1 cellular context compared by ENCODE assay signal in the genomic region with DNA sequence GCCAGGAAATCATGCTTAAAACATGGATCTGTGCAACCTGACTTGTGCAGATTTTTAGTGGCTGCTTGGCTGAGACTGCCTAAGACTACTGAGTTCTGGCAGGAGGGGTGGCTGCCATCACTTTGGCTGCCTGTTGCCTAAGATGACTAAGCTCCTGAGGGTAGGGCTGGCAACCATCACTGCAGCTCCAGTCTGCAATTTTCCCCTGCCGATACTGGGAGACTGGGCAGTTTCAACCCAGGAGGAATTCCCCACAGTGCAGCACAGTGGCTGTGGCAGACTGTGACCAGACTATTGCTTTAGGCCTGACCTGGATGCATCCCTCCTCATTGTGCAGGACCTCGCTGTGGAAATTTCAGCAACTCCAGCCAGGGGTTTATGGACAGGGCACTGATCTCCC.
TF ChIP-seq lines count a peak whose summit lies in the region.

No MANE protein-coding gene starts in this region.

TF ChIP-seq in SK-N-SH, 30 proteins besides CTCF, POLR2A, EP300 and RAD21:
- TF ChIP-seq TCF12 (IDR thresholded peaks at IDR 0.05) (peak; percentile 56; the same call in 1 of the 2 replicates), SMC3 (IDR thresholded peaks at IDR 0.05; ENCODE audit: low read depth, low read length) (no peak), FOSL2 (IDR thresholded peaks at IDR 0.05; ENCODE audit: borderline replicate concordance, low read depth) (0 out of 2 replicates have a peak, but pooled peaks have one; percentile 11), FOXJ3 (CRISPR knock-in tag; IDR thresholded peaks at IDR 0.05) (no peak), FOXM1 (IDR thresholded peaks at IDR 0.05; ENCODE audit: low read depth) (no peak), RFX5 (IDR thresholded peaks at IDR 0.05; ENCODE audit: low read length) (no peak), GATA2 (CRISPR knock-in tag; IDR thresholded peaks at IDR 0.05) (no peak)
- TF ChIP-seq, protein P1, sequence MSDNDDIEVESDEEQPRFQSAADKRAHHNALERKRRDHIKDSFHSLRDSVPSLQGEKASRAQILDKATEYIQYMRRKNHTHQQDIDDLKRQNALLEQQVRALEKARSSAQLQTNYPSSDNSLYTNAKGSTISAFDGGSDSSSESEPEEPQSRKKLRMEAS (IDR thresholded peaks at IDR 0.05; ENCODE audit: low read depth) = no peak
- TF ChIP-seq, protein P2, sequence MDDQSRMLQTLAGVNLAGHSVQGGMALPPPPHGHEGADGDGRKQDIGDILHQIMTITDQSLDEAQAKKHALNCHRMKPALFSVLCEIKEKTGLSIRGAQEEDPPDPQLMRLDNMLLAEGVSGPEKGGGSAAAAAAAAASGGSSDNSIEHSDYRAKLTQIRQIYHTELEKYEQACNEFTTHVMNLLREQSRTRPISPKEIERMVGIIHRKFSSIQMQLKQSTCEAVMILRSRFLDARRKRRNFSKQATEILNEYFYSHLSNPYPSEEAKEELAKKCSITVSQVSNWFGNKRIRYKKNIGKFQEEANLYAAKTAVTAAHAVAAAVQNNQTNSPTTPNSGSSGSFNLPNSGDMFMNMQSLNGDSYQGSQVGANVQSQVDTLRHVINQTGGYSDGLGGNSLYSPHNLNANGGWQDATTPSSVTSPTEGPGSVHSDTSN (IDR thresholded peaks at IDR 0.05) = peak; percentile 36; the same call in 1 of the 2 replicates
- TF ChIP-seq, protein P3, sequence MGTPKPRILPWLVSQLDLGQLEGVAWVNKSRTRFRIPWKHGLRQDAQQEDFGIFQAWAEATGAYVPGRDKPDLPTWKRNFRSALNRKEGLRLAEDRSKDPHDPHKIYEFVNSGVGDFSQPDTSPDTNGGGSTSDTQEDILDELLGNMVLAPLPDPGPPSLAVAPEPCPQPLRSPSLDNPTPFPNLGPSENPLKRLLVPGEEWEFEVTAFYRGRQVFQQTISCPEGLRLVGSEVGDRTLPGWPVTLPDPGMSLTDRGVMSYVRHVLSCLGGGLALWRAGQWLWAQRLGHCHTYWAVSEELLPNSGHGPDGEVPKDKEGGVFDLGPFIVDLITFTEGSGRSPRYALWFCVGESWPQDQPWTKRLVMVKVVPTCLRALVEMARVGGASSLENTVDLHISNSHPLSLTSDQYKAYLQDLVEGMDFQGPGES (IDR thresholded peaks at IDR 0.05; ENCODE audit: low read depth, low read length) = no peak
- TF ChIP-seq, protein P4, sequence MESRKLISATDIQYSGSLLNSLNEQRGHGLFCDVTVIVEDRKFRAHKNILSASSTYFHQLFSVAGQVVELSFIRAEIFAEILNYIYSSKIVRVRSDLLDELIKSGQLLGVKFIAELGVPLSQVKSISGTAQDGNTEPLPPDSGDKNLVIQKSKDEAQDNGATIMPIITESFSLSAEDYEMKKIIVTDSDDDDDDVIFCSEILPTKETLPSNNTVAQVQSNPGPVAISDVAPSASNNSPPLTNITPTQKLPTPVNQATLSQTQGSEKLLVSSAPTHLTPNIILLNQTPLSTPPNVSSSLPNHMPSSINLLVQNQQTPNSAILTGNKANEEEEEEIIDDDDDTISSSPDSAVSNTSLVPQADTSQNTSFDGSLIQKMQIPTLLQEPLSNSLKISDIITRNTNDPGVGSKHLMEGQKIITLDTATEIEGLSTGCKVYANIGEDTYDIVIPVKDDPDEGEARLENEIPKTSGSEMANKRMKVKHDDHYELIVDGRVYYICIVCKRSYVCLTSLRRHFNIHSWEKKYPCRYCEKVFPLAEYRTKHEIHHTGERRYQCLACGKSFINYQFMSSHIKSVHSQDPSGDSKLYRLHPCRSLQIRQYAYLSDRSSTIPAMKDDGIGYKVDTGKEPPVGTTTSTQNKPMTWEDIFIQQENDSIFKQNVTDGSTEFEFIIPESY (IDR thresholded peaks at IDR 0.05; ENCODE audit: borderline replicate concordance, low read depth) = no peak
- TF ChIP-seq, protein P5, sequence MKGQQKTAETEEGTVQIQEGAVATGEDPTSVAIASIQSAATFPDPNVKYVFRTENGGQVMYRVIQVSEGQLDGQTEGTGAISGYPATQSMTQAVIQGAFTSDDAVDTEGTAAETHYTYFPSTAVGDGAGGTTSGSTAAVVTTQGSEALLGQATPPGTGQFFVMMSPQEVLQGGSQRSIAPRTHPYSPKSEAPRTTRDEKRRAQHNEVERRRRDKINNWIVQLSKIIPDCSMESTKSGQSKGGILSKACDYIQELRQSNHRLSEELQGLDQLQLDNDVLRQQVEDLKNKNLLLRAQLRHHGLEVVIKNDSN (IDR thresholded peaks at IDR 0.05; ENCODE audit: borderline replicate concordance, low read depth) = no peak
